8 cellular contexts compared by ENCODE assay signal in the genomic region with DNA sequence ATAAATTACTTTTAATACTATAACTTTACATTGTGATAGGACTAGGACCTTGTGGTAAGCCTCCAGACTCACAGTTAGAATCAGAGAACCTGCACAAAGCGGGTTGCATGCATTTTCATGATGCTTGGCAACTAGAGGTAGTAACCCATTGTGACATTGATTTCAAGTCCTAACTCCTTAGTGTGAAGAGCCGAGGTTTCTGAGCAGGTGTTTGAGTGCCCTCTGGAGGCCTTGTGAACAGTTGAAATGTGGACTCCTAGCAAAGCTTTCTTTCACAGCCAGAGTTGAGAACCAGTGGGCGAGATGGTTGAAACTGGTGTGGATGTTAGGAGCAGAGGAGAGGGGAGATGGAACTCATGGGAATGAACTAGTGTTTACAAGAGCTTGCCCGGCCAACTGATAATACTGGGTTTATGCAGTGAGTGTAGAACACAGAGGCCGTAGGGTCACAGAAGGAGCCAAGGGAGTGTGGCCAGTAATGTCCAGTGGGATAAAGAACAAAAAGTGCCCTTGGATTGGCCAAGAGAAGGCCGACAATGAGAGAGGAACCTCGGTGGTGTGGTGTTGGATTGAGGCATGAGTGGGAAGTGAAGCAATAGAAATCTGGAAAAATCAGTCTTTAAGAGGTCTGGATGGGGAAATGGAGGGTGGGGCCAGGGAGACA. TPM values are rescaled to one million over a fixed set of nuclear protein-coding genes. Genes with fewer than 3 reads are reported as not detected.
A peak's percentile ranks its signal among the peaks of the same experiment; 100 is the strongest.
DNase-seq lines count a peak whose midpoint lies in the region; ATAC-seq lines count a peak whose summit lies in the region.

No MANE protein-coding gene starts in this region.

- peak overlapping the region; percentile 56 for H3K27ac Mint-ChIP-seq in T-helper 17 cell

- in situ Hi-C loops in T47D (cut with HindIII; ENCODE audit: low pct_unique_long_range_greater_than_20kb, low sequenced_read_pairs), result no loop called here

- H3K27me3 Mint-ChIP-seq in T-helper 17 cell, result no peaks in the 10 kb centered on the region

- no peak overlapping the region for H3K4me3 Mint-ChIP-seq in T-helper 17 cell

- peak; percentile 85 for ATAC-seq in T-helper 17 cell

- no peaks in the 10 kb centered on the region for H3K9me3 ChIP-seq in T-helper 17 cell (ENCODE audit: control insufficient read depth, low read length, poor library complexity, severe bottlenecking)

- peaks cover 5% of the 10 kb centered on the region for H3K36me3 Mint-ChIP-seq in T-helper 17 cell (ENCODE audit: low read depth)

- H3K4me1 Mint-ChIP-seq in T-helper 17 cell, result peaks cover 34% of the 10 kb centered on the region

- peak; percentile 42 to 67 for DNase-seq in NCI-H2081 (lab: John Stamatoyannopoulos, UW)
- no peak for DNase-seq in NCI-H2081 treated with DMSO at 0.1 percent for 48 hours (lab: John Stamatoyannopoulos, UW)
- peak; percentile 74 for DNase-seq in NAMALWA (ENCODE audit: low spot score)
- peak in 2 of 3 donors; percentile 13 to 19 for DNase-seq in T-helper 17 cell
- DNase-seq in T47D (ENCODE audit: low read depth in 1 of 2, low spot score in 1 of 2), result peak; percentile 52 to 87
- peak; percentile 78 for DNase-seq in islet precursor cell
- DNase-seq in stimulated activated CD4-positive, alpha-beta T cell treated with anti-CD3 and anti-CD28 coated beads, Interleukin-4, amount 100 ng/mL, for 24 hours, result peak; percentile 40
- no peak for DNase-seq in T1000 (lab: John Stamatoyannopoulos, UW)

RNA-seq across cellular contexts. Expression of a gene that starts 10.9 kb away (rescaled TPM):
- 10 to 100 TPM; 33.7 to 42.1 TPM for total RNA-seq in T-helper 17 cell

RNA-seq across cellular contexts. Expression of a gene that starts 11.3 kb away (rescaled TPM):
- total RNA-seq in T-helper 17 cell, result 10 to 100 TPM; 30.1 to 46.4 TPM

Comparison
In these comparisons a context has a peak if more than half of its experiments do, and no peak if none do; other contexts are left out.
1. DNase-seq: peak in NCI-H2081 (2 of 2), NAMALWA (single experiment), T-helper 17 cell (2 of 3), T47D (2 of 2), islet precursor cell (single experiment) and stimulated activated CD4-positive, alpha-beta T cell treated with anti-CD3 and anti-CD28 coated beads, Interleukin-4, amount 100 ng/mL, for 24 hours (single experiment); none in NCI-H2081 treated with DMSO at 0.1 percent for 48 hours (single experiment) and T1000 (single experiment).